ENCODE assay signal across 8 cellular contexts in genomic region chr20:38435555-38435939, GRCh38. TPM values are rescaled to one million over a fixed set of nuclear protein-coding genes. Genes with fewer than 3 reads are reported as not detected.
DNase-seq lines count a peak whose midpoint lies in the region; ATAC-seq and TF ChIP-seq lines count a peak whose summit lies in the region.

No MANE protein-coding gene starts in this region.

- H3K27me3 Mint-ChIP-seq in GM23338 (ENCODE audit: insufficient read depth, low read depth, poor library complexity) = peaks cover 28% of the 10 kb centered on the region

- no peak overlapping the region for H3K14ac ChIP-seq in trophoblast cell (ENCODE audit: low read length)

- H2AFZ ChIP-seq in GM23338 = peak overlapping the region; percentile 96
- H2AFZ ChIP-seq in OCI-LY7 (ENCODE audit: low read length) = peak overlapping the region; percentile 78; the same call in 1 of the 2 replicates
- H2AFZ ChIP-seq in trophoblast cell (ENCODE audit: insufficient read depth, low read length, poor library complexity) = no peak overlapping the region

- CTCF ChIA-PET in OCI-LY7 (lab: Charles Lee; ENCODE audit: unreplicated experiment) = interaction anchor here (0.9 to 2.2 kb wide), 2 partner anchors 19 to 37 kb away, joined by 5 to 7 read pairs; partner anchors contain the start of gene RALGAPB

- no peak for ATAC-seq in GM23338

- H3K23ac ChIP-seq in trophoblast cell (ENCODE audit: low read length) = no peak overlapping the region

- H3K9me3 ChIP-seq in OCI-LY7 (ENCODE audit: low read length) (no peaks in the 10 kb centered on the region), trophoblast cell (ENCODE audit: insufficient read depth, low read depth, low read length) (peaks cover 3% of the 10 kb centered on the region)

- H4K8ac ChIP-seq in trophoblast cell (ENCODE audit: low read depth, low read length) = no peak overlapping the region

- H3K27me3 ChIP-seq in GM23338 (ENCODE audit: insufficient read depth) = no peaks in the 10 kb centered on the region
- no peaks in the 10 kb centered on the region for H3K27me3 ChIP-seq in trophoblast cell (ENCODE audit: insufficient read depth, low read length)

- H3K9me3 Mint-ChIP-seq in GM23338 = peaks cover 3% of the 10 kb centered on the region; the same call in 1 of the 3 replicates

- peaks cover 21% of the 10 kb centered on the region for H3K4me1 Mint-ChIP-seq in GM23338

- H3K79me1 ChIP-seq in trophoblast cell (ENCODE audit: low read length) = peaks cover 8% of the 10 kb centered on the region

- no CpG with 5 or more reads among the region's 6 CpGs for WGBS in trophoblast cell (ENCODE audit: extremely low coverage, insufficient coverage, insufficient read length)

- no peak overlapping the region for H4K12ac ChIP-seq in trophoblast cell (ENCODE audit: low read depth, low read length)

- no peak for DNase-seq in GM23338 (ENCODE audit: low spot score)
- no peak for DNase-seq in OCI-LY7 (ENCODE audit: low spot score)
- peak; percentile 96 for DNase-seq in choroid plexus epithelial cell (ENCODE audit: low read depth)
- peak; percentile 42 to 63 for DNase-seq in trophoblast cell
- DNase-seq in activated effector memory CD4-positive, alpha-beta T cell treated with Interleukin-2 at 50 U/mL for 16 hours = no peak
- DNase-seq in UCSD-AML1 (lab: John Stamatoyannopoulos, UW; ENCODE audit: unreplicated experiment) = no peak
- DNase-seq in COLO829 (ENCODE audit: low spot score) = no peak
- DNase-seq in NCI-H1092 (lab: John Stamatoyannopoulos, UW) = no peak

- H3K4me3 ChIP-seq in GM23338 (peak overlapping the region; percentile 99; the same call in 1 of the 2 replicates), OCI-LY7 (ENCODE audit: low read depth, low read length, poor library complexity, severe bottlenecking) (no peak overlapping the region), choroid plexus epithelial cell (ENCODE audit: low read depth, low read length) (peak overlapping the region; percentile 93), trophoblast cell (ENCODE audit: low read depth, low read length) (no peak overlapping the region)

- POLR2A ChIA-PET in OCI-LY7 (lab: Charles Lee) = interaction anchor here (0.9 to 2.9 kb wide), 4 partner anchors 12 to 37 kb away, joined by 4 to 27 read pairs (median 7); partner anchors contain the start of gene RALGAPB

- no peak overlapping the region for H2BK120ac ChIP-seq in trophoblast cell (ENCODE audit: insufficient read depth, low read length, poor library complexity)

- peaks cover 46% of the 10 kb centered on the region for H3K36me3 Mint-ChIP-seq in GM23338 (ENCODE audit: low read depth)

- H3K4me1 ChIP-seq in GM23338 (ENCODE audit: insufficient read depth) = peaks cover 6% of the 10 kb centered on the region; the same call in 1 of the 2 replicates
- peaks cover 26% of the 10 kb centered on the region for H3K4me1 ChIP-seq in OCI-LY7 (ENCODE audit: insufficient read depth, low read length, poor library complexity, severe bottlenecking)
- H3K4me1 ChIP-seq in trophoblast cell (ENCODE audit: control insufficient read depth in 1 of 2, insufficient read depth in 2 of 2, low read length in 2 of 2) = peaks cover 5 to 12% of the 10 kb centered on the region in 2 experiments

- H3K79me2 ChIP-seq in GM23338 (replicated peaks; ENCODE audit: insufficient read depth) (peaks cover 45% of the 10 kb centered on the region), OCI-LY7 (ENCODE audit: insufficient read depth, low read depth, low read length) (peaks cover 47% of the 10 kb centered on the region), trophoblast cell (ENCODE audit: control insufficient read depth, insufficient read depth, low read length, poor library complexity) (peaks cover 25% of the 10 kb centered on the region)

- BruUV-seq in OCI-LY7 (replicated peaks; lab: Mats Ljungman, UMichigan) = no TSS peak

- H2BK12ac ChIP-seq in trophoblast cell (ENCODE audit: low read length) = no peak overlapping the region

- H3K4me2 ChIP-seq in GM23338 (no peak overlapping the region), OCI-LY7 (ENCODE audit: low read length) (no peak overlapping the region), trophoblast cell (ENCODE audit: low read length) (no peak overlapping the region)

- H4K91ac ChIP-seq in trophoblast cell (ENCODE audit: low read depth, low read length) = no peak overlapping the region

- H3K9ac ChIP-seq in trophoblast cell (ENCODE audit: low read length) = no peak overlapping the region

- H3K27ac ChIP-seq in GM23338 (ENCODE audit: low read depth) (no peak overlapping the region), OCI-LY7 (ENCODE audit: low read depth, low read length, poor library complexity, severe bottlenecking) (no peak overlapping the region), trophoblast cell (ENCODE audit: low read depth, low read length) (no peak overlapping the region)

- H3K4ac ChIP-seq in trophoblast cell (ENCODE audit: low read depth, low read length) = no peak overlapping the region

- intact Hi-C loops in OCI-LY7 (cut with micrococcal nuclease; ENCODE audit: unreplicated experiment) = loop anchor here (1.0 to 2.0 kb wide), 2 partner anchors 11 to 37 kb away; partner anchors contain the start of gene RALGAPB

- H3K27ac Mint-ChIP-seq in GM23338 = no peak overlapping the region

- 0 out of 2 replicates have a peak, but pooled peaks cover 2% of the 10 kb centered on the region for H3F3A ChIP-seq in GM23338 (replicated peaks; ENCODE audit: low read depth)

- H3K36me3 ChIP-seq in GM23338 (ENCODE audit: insufficient read depth) (peaks cover 33% of the 10 kb centered on the region), OCI-LY7 (ENCODE audit: insufficient read depth, low read length) (peaks cover 45% of the 10 kb centered on the region), trophoblast cell (ENCODE audit: control insufficient read depth in 1 of 2, insufficient read depth in 2 of 2, low read length in 2 of 2) (peaks cover 26 to 33% of the 10 kb centered on the region in 2 experiments)

- no peak overlapping the region for H2BK5ac ChIP-seq in trophoblast cell (ENCODE audit: low read depth, low read length, poor library complexity)

- no peak overlapping the region for H3K18ac ChIP-seq in trophoblast cell (ENCODE audit: low read length)

- peaks cover 27% of the 10 kb centered on the region for H4K20me1 ChIP-seq in GM23338 (replicated peaks; ENCODE audit: insufficient read depth)
- H4K20me1 ChIP-seq in OCI-LY7 (ENCODE audit: insufficient read depth, low read length) = peaks cover 36% of the 10 kb centered on the region

- no peak overlapping the region for H2AK5ac ChIP-seq in trophoblast cell (ENCODE audit: low read length)

- TF ChIP-seq CTCF in GM23338 (conservative IDR thresholded peaks at IDR 0.05; ENCODE audit: low read depth in 2 of 2) (no peak; a peak in 1 of 4 replicates), OCI-LY7 (conservative IDR thresholded peaks at IDR 0.05; ENCODE audit: low read length) (no peak), choroid plexus epithelial cell (conservative IDR thresholded peaks at IDR 0.05; ENCODE audit: low read depth, low read length) (no peak)

- H3K9me2 ChIP-seq in GM23338 (ENCODE audit: insufficient read depth) (no peaks in the 10 kb centered on the region), OCI-LY7 (ENCODE audit: insufficient read depth, low read length) (no peaks in the 10 kb centered on the region)

- peak overlapping the region; percentile 97 for H3K4me3 Mint-ChIP-seq in GM23338

TF ChIP-seq in GM23338, 12 proteins besides CTCF, POLR2A, EP300 and RAD21 (continues in another document):
- TF ChIP-seq NANOG (IDR thresholded peaks at IDR 0.05; ENCODE audit: borderline replicate concordance) = no peak
- no peak for TF ChIP-seq ZNF114 (CRISPR knock-in tag; IDR thresholded peaks at IDR 0.05)
- TF ChIP-seq ZNF331 (CRISPR knock-in tag; IDR thresholded peaks at IDR 0.05; ENCODE audit: low read depth) = no peak
- TF ChIP-seq EZH2 (IDR thresholded peaks at IDR 0.05; ENCODE audit: low read depth, unreplicated experiment) = no peak
- TF ChIP-seq STAT1 (IDR thresholded peaks at IDR 0.05; ENCODE audit: unreplicated experiment) = no peak
- no peak for TF ChIP-seq JUNB (IDR thresholded peaks at IDR 0.05; ENCODE audit: unreplicated experiment)
- TF ChIP-seq REST (IDR thresholded peaks at IDR 0.05; ENCODE audit: unreplicated experiment) = no peak

RNA-seq across cellular contexts. Expression of gene SNHG17, which starts 0.4 kb away (rescaled TPM):
- total RNA-seq in GM23338 (2014; rRNA removed; shearing (Covaris generic)) = 22.2 and 25.4 TPM in 2 replicates
- polyA plus RNA-seq in GM23338 (2016; fragmentation: Nextera tagmentation; extraction: Ambion mirVana) = 76.1 and 80.1 TPM in 2 replicates
- 30.0 and 49.1 TPM in 2 replicates for total RNA-seq in OCI-LY7 (2014; rRNA removed; shearing (Covaris generic))
- 96.3 and 111 TPM in 2 replicates for total RNA-seq in OCI-LY7 (2022)
- polyA plus RNA-seq in trophoblast cell (2013) = 44.8 and 45.5 TPM in 2 replicates

RNA-seq across cellular contexts. Expression of gene RALGAPB, which starts 37.1 kb away (rescaled TPM):
- total RNA-seq in GM23338 (2014; rRNA removed; shearing (Covaris generic)) = 39.1 and 40.4 TPM in 2 replicates
- 7.7 and 10.2 TPM in 2 replicates for polyA plus RNA-seq in GM23338 (2016; fragmentation: Nextera tagmentation; extraction: Ambion mirVana)
- total RNA-seq in OCI-LY7 (2014; rRNA removed; shearing (Covaris generic)) = 19.0 and 20.9 TPM in 2 replicates
- total RNA-seq in OCI-LY7 (2022) = 40.0 and 42.9 TPM in 2 replicates
- polyA plus RNA-seq in trophoblast cell (2013) = 32.2 and 33.1 TPM in 2 replicates

Comparison
In these comparisons a context has a peak if more than half of its experiments do, and no peak if none do; other contexts are left out.
1. DNase-seq: peak in choroid plexus epithelial cell (single experiment) and trophoblast cell (2 of 2); none in GM23338 (single experiment), OCI-LY7 (single experiment), activated effector memory CD4-positive, alpha-beta T cell treated with Interleukin-2 at 50 U/mL for 16 hours (single experiment), UCSD-AML1 (single experiment), COLO829 (single experiment) and NCI-H1092 (single experiment).
2. H3K4me3 ChIP-seq: peak in GM23338 (single experiment) and choroid plexus epithelial cell (single experiment); none in OCI-LY7 (single experiment) and trophoblast cell (single experiment).